19 cellular contexts compared by ENCODE assay signal in genomic region chr11:12233602-12233925, GRCh38.
DNase-seq lines count a peak whose midpoint lies in the region; ATAC-seq and TF ChIP-seq lines count a peak whose summit lies in the region.
"Had no signal": no experiment of that assay in that cellular context is flagged by ENCODE, and none has a peak within 500 bp of the region (broad histone marks: within the 10 kb centered on the region; RNA-seq: fewer than 3 reads in every experiment).

No MANE protein-coding gene starts in this region.

- peak overlapping the region in 4 of 7 donors; percentile 7 to 84 (median 46) for H3K27ac Mint-ChIP-seq in CD4-positive, alpha-beta memory T cell
- peak overlapping the region; percentile 96 for H3K27ac Mint-ChIP-seq in activated T-helper 1 cell treated with anti-CD3 and anti-CD28 coated beads, Interleukin-12 subunit alpha, Interleukin-12 subunit beta, Interleukin-2, Interleukin-4 antibody, amounts not matched to agents 30 ng/mL and 10 ng/mL and 1 ng/mL, durations not matched to agents 14 hours and 24 hours and 36 hours

- no peak for ATAC-seq in left lobe of liver
- ATAC-seq: left ventricle myocardium superior; natural killer cell treated with Interleukin-12 subunit alpha and Interleukin-12 subunit beta and Interleukin-15 and Interleukin-18, amount 100 ng/mL, for 72 hours; Panc1 had no signal

- no peak overlapping the region for H3K4me3 ChIP-seq in CD4-positive, alpha-beta memory T cell (ENCODE audit: low read length in 2 of 2)
- H3K4me3 ChIP-seq in fibroblast of pulmonary artery (replicated peaks; ENCODE audit: low read depth, low read length) (no peak overlapping the region), skeletal muscle satellite cell (ENCODE audit: low read length) (no peak overlapping the region)
- H3K4me3 ChIP-seq: vagina had no signal

- peak overlapping the region; percentile 73 for H3K9ac ChIP-seq in skeletal muscle satellite cell (ENCODE audit: low read depth, low read length)

- H3K4me3 Mint-ChIP-seq in CD4-positive, alpha-beta memory T cell, result no peak overlapping the region
- H3K4me3 Mint-ChIP-seq in activated T-helper 1 cell treated with anti-CD3 and anti-CD28 coated beads, Interleukin-12 subunit alpha, Interleukin-12 subunit beta, Interleukin-2, Interleukin-4 antibody, amounts not matched to agents 30 ng/mL and 10 ng/mL and 1 ng/mL, durations not matched to agents 14 hours and 24 hours and 36 hours, result no peak overlapping the region
- H3K4me3 Mint-ChIP-seq: natural killer cell treated with Interleukin-12 subunit alpha and Interleukin-12 subunit beta and Interleukin-15 and Interleukin-18, amount 100 ng/mL, for 72 hours had no signal

- H3K36me3 Mint-ChIP-seq in CD4-positive, alpha-beta memory T cell, result peaks cover 35 to 48% of the 10 kb centered on the region in 2 donors
- peaks cover 84% of the 10 kb centered on the region for H3K36me3 Mint-ChIP-seq in activated T-helper 1 cell treated with anti-CD3 and anti-CD28 coated beads, Interleukin-12 subunit alpha, Interleukin-12 subunit beta, Interleukin-2, Interleukin-4 antibody, amounts not matched to agents 30 ng/mL and 10 ng/mL and 1 ng/mL, durations not matched to agents 14 hours and 24 hours and 36 hours (ENCODE audit: low read depth)
- H3K36me3 Mint-ChIP-seq: natural killer cell treated with Interleukin-12 subunit alpha and Interleukin-12 subunit beta and Interleukin-15 and Interleukin-18, amount 100 ng/mL, for 72 hours had no signal

- peak overlapping the region; percentile 53 for H3K4me2 ChIP-seq in skeletal muscle satellite cell (ENCODE audit: low read length)

- peaks cover 15 to 26% (median 22%) of the 10 kb centered on the region in 4 donors for H3K4me1 Mint-ChIP-seq in CD4-positive, alpha-beta memory T cell
- H3K4me1 Mint-ChIP-seq in activated T-helper 1 cell treated with anti-CD3 and anti-CD28 coated beads, Interleukin-12 subunit alpha, Interleukin-12 subunit beta, Interleukin-2, Interleukin-4 antibody, amounts not matched to agents 30 ng/mL and 10 ng/mL and 1 ng/mL, durations not matched to agents 14 hours and 24 hours and 36 hours (ENCODE audit: low read depth), result peaks cover 70% of the 10 kb centered on the region

- H3K36me3 ChIP-seq in CD4-positive, alpha-beta memory T cell (ENCODE audit: insufficient read depth, low read length), result peaks cover 18% of the 10 kb centered on the region
- peaks cover 51% of the 10 kb centered on the region for H3K36me3 ChIP-seq in skeletal muscle satellite cell (ENCODE audit: insufficient read depth, low read length)
- H3K36me3 ChIP-seq: BE2C had no signal

- no peak for TF ChIP-seq CTCF in fibroblast of pulmonary artery (IDR thresholded peaks at IDR 0.05; ENCODE audit: low read length, missing control alignments)

- no peaks in the 10 kb centered on the region for H3K9me3 ChIP-seq in CD4-positive, alpha-beta memory T cell (ENCODE audit: control insufficient read depth in 1 of 2, low read length in 2 of 2)
- no peaks in the 10 kb centered on the region for H3K9me3 ChIP-seq in skeletal muscle satellite cell (replicated peaks; ENCODE audit: low read length)
- H3K9me3 ChIP-seq: BE2C, vagina had no signal

- no peaks in the 10 kb centered on the region for H3K27me3 Mint-ChIP-seq in CD4-positive, alpha-beta memory T cell
- H3K27me3 Mint-ChIP-seq in activated T-helper 1 cell treated with anti-CD3 and anti-CD28 coated beads, Interleukin-12 subunit alpha, Interleukin-12 subunit beta, Interleukin-2, Interleukin-4 antibody, amounts not matched to agents 30 ng/mL and 10 ng/mL and 1 ng/mL, durations not matched to agents 14 hours and 24 hours and 36 hours (ENCODE audit: insufficient read depth), result no peaks in the 10 kb centered on the region
- H3K27me3 Mint-ChIP-seq: natural killer cell treated with Interleukin-12 subunit alpha and Interleukin-12 subunit beta and Interleukin-15 and Interleukin-18, amount 100 ng/mL, for 72 hours had no signal

- POLR2A ChIA-PET in CD4-positive, alpha-beta memory T cell (lab: Charles Lee; ENCODE audit: partially characterized antibody), result interaction anchor here (1.2 kb wide), 2 partner anchors 9 to 27 kb away, joined by 3 read pairs; no protein-coding TSS in a partner anchor

- CTCF ChIA-PET in CD4-positive, alpha-beta memory T cell (lab: Charles Lee; ENCODE audit: partially characterized antibody), result interaction anchor here (0.8 to 8.5 kb wide), 11 partner anchors 9 to 188 kb away, joined by 3 to 149 read pairs (median 5); no protein-coding TSS in a partner anchor

- peaks cover 23% of the 10 kb centered on the region for H3K4me1 ChIP-seq in CD4-positive, alpha-beta memory T cell (ENCODE audit: insufficient read depth, low read length)
- H3K4me1 ChIP-seq in skeletal muscle satellite cell (ENCODE audit: control insufficient read depth, insufficient read depth, low read length), result peaks cover 57% of the 10 kb centered on the region
- H3K4me1 ChIP-seq: BE2C had no signal

- intact Hi-C loops in CD4-positive, alpha-beta memory T cell (cut with micrococcal nuclease), result no loop called here
- intact Hi-C loops in activated T-helper 1 cell treated with anti-CD3 and anti-CD28 coated beads, Interleukin-12 subunit alpha, Interleukin-12 subunit beta, Interleukin-2, Interleukin-4 antibody, amounts not matched to agents 30 ng/mL and 10 ng/mL and 1 ng/mL, durations not matched to agents 14 hours and 24 hours and 36 hours (cut with micrococcal nuclease), result no loop called here

- no peaks in the 10 kb centered on the region for H3K27me3 ChIP-seq in CD4-positive, alpha-beta memory T cell (ENCODE audit: insufficient read depth, low read length)
- H3K27me3 ChIP-seq in skeletal muscle satellite cell (ENCODE audit: control insufficient read depth, insufficient read depth, low read length), result no peaks in the 10 kb centered on the region
- H3K27me3 ChIP-seq: BE2C, vagina had no signal

- no peaks in the 10 kb centered on the region for H3K9me3 Mint-ChIP-seq in CD4-positive, alpha-beta memory T cell
- H3K9me3 Mint-ChIP-seq in activated T-helper 1 cell treated with anti-CD3 and anti-CD28 coated beads, Interleukin-12 subunit alpha, Interleukin-12 subunit beta, Interleukin-2, Interleukin-4 antibody, amounts not matched to agents 30 ng/mL and 10 ng/mL and 1 ng/mL, durations not matched to agents 14 hours and 24 hours and 36 hours, result no peaks in the 10 kb centered on the region
- H3K9me3 Mint-ChIP-seq: natural killer cell treated with Interleukin-12 subunit alpha and Interleukin-12 subunit beta and Interleukin-15 and Interleukin-18, amount 100 ng/mL, for 72 hours had no signal

- no peak for DNase-seq in CD4-positive, alpha-beta memory T cell
- DNase-seq in activated T-helper 1 cell treated with anti-CD3 and anti-CD28 coated beads, Interleukin-12 subunit alpha, Interleukin-12 subunit beta, Interleukin-2, Interleukin-4 antibody, amounts not matched to agents 30 ng/mL and 10 ng/mL and 1 ng/mL, durations not matched to agents 14 hours and 24 hours and 36 hours (ENCODE audit: low spot score), result no peak
- DNase-seq in fibroblast of pulmonary artery (ENCODE audit: low read depth) (peak; percentile 40), D341Med (ENCODE audit: low spot score) (no peak), left lobe of liver (ENCODE audit: low spot score) (no peak), caudate nucleus (lab: John Stamatoyannopoulos, UW) (no peak), HCEC 1CT (no peak)
- DNase-seq: activated gamma-delta T cell treated with Interleukin-2 at 50 U/mL for 16 hours; BE2C; hypothalamus; left ventricle myocardium superior; NCI-H2029; NCI-H524 treated with DMSO at 0.1 percent for 48 hours; retina; stimulated activated CD4-positive, alpha-beta T cell treated with anti-CD3 and anti-CD28 coated beads, Interleukin-4, amount 100 ng/mL, for 1 hour had no signal

- no peak overlapping the region for H3K27ac ChIP-seq in CD4-positive, alpha-beta memory T cell (ENCODE audit: low read depth, low read length)
- H3K27ac ChIP-seq in caudate nucleus (ENCODE audit: low read depth, low read length), result no peak overlapping the region
- H3K27ac ChIP-seq: vagina had no signal
